ENCODE assay signal across 9 cellular contexts in genomic region chr4:77073106-77073858, GRCh38. TPM values are rescaled to one million over a fixed set of nuclear protein-coding genes. Genes with fewer than 3 reads are reported as not detected.
DNase-seq lines count a peak whose midpoint lies in the region; ATAC-seq, FAIRE-seq and TF ChIP-seq lines count a peak whose summit lies in the region.
"Had no signal": no experiment of that assay in that cellular context is flagged by ENCODE, and none has a peak within 500 bp of the region (broad histone marks: within the 10 kb centered on the region; RNA-seq: fewer than 3 reads in every experiment).

No MANE protein-coding gene starts in this region.

- no peak overlapping the region for H3K27ac Mint-ChIP-seq in WTC11

- no peaks in the 10 kb centered on the region for H3K27me3 Mint-ChIP-seq in WTC11 (ENCODE audit: low read depth)

- H3K27ac ChIP-seq in RWPE2 (ENCODE audit: poor library complexity, severe bottlenecking) (peak overlapping the region; percentile 88), small intestine (ENCODE audit: low read depth in 1 of 2, low read length in 1 of 2) (peak overlapping the region in 1 of 2 donors; percentile 50), RWPE1 (no peak overlapping the region)
- H3K27ac ChIP-seq: WERI-Rb-1 had no signal

- ATAC-seq in RWPE2 (ENCODE audit: low read depth) = peak; percentile 36; the same call in 2 of the 3 replicates
- no peak for ATAC-seq in GM21619 (IDR thresholded peaks at IDR 0.05; ENCODE audit: unreplicated experiment)
- no peak for ATAC-seq in WTC11

- peak; percentile 39 for FAIRE-seq in GM19239 (lab: Jason Lieb, UNC)
- FAIRE-seq in small intestine (lab: Jason Lieb, UNC) = no peak

- H3K4me1 Mint-ChIP-seq in WTC11 = peaks cover 35% of the 10 kb centered on the region

- POLR2A ChIA-PET in RWPE1 (lab: Yijun Ruan, JAX; ENCODE audit: low non-redundant PET) = no interaction called here
- POLR2A ChIA-PET in WTC11 (lab: Charles Lee) = interaction anchor here (4.5 kb wide), 1 partner anchor 84 kb away, joined by 32 read pairs; the partner anchor contains the start of gene CCNG2

- H3K36me3 Mint-ChIP-seq in WTC11 = 0 out of 2 replicates have a peak, but pooled peaks cover 2% of the 10 kb centered on the region

- CTCF ChIA-PET in RWPE1 (lab: Yijun Ruan, JAX) = interaction anchor here (1.2 kb wide), 1 partner anchor 26 kb away, joined by 5 read pairs; no protein-coding TSS in a partner anchor
- CTCF ChIA-PET in WTC11 (lab: Charles Lee) = interaction anchor here (1.3 to 1.8 kb wide), 2 partner anchors 20 to 130 kb away, joined by 3 to 6 read pairs; no protein-coding TSS in a partner anchor

- H3K36me3 ChIP-seq in RWPE2 (ENCODE audit: low read depth) (peaks cover 30% of the 10 kb centered on the region), small intestine (ENCODE audit: control insufficient read depth in 2 of 2, insufficient read depth in 2 of 2, low read length in 2 of 2) (no peaks in the 10 kb centered on the region)
- H3K36me3 ChIP-seq: WERI-Rb-1 had no signal

- no peak for TF ChIP-seq CTCF in RWPE2 (IDR thresholded peaks at IDR 0.05; ENCODE audit: poor library complexity, severe bottlenecking)
- no peak for TF ChIP-seq CTCF in fibroblast of pulmonary artery (IDR thresholded peaks at IDR 0.05; ENCODE audit: low read length, missing control alignments)
- no peak for TF ChIP-seq CTCF in RWPE1 (conservative IDR thresholded peaks at IDR 0.05; ENCODE audit: low read depth)
- no peak for TF ChIP-seq CTCF in WTC11 (IDR thresholded peaks at IDR 0.05)

- no peaks in the 10 kb centered on the region for H3K9me3 ChIP-seq in RWPE2 (ENCODE audit: severe bottlenecking)
- no peaks in the 10 kb centered on the region for H3K9me3 ChIP-seq in small intestine (ENCODE audit: control insufficient read depth, low read depth)

- H3K9me3 Mint-ChIP-seq in WTC11 = no peaks in the 10 kb centered on the region

- DNase-seq in GM19239 (ENCODE audit: insufficient read length, low spot score) (no peak), RWPE2 (ENCODE audit: low spot score) (no peak), fibroblast of pulmonary artery (ENCODE audit: low read depth) (peak; percentile 63), small intestine (peak; percentile 15), T1000 (lab: John Stamatoyannopoulos, UW) (no peak), RWPE1 (ENCODE audit: low spot score) (no peak), WTC11 (ENCODE audit: low spot score) (no peak)
- DNase-seq: WERI-Rb-1 had no signal

- no peak overlapping the region for H3K4me3 Mint-ChIP-seq in WTC11

- H3K4me3 ChIP-seq in RWPE2 (ENCODE audit: severe bottlenecking) (peak overlapping the region; percentile 51), fibroblast of pulmonary artery (replicated peaks; ENCODE audit: low read depth, low read length) (peak overlapping the region; percentile 66), small intestine (ENCODE audit: low read depth in 1 of 2, low read length in 2 of 2) (peak overlapping the region in 1 of 2 donors; percentile 89)

- H3K4me1 ChIP-seq in RWPE2 (ENCODE audit: insufficient read depth, poor library complexity, severe bottlenecking) (peaks cover 31% of the 10 kb centered on the region), small intestine (ENCODE audit: control insufficient read depth in 2 of 2, insufficient read depth in 1 of 2, low read depth in 1 of 2, low read length in 1 of 2) (peaks cover 2 to 19% of the 10 kb centered on the region in 2 donors)

- H3K27me3 ChIP-seq in RWPE2 (ENCODE audit: insufficient read depth, poor library complexity, severe bottlenecking) = no peaks in the 10 kb centered on the region
- no peaks in the 10 kb centered on the region for H3K27me3 ChIP-seq in small intestine (ENCODE audit: control insufficient read depth in 2 of 2, insufficient read depth in 2 of 2, low read length in 2 of 2)

- WGBS in small intestine, 3 donors = 5 to 12% (median 9%) methylated on average over 3 of the region's 3 CpGs

TF ChIP-seq in WTC11, 78 proteins besides CTCF, POLR2A, EP300 and RAD21 (continues in another document):
- no peak for TF ChIP-seq TP53 (CRISPR knock-in tag; IDR thresholded peaks at IDR 0.05)
- TF ChIP-seq, protein P1, sequence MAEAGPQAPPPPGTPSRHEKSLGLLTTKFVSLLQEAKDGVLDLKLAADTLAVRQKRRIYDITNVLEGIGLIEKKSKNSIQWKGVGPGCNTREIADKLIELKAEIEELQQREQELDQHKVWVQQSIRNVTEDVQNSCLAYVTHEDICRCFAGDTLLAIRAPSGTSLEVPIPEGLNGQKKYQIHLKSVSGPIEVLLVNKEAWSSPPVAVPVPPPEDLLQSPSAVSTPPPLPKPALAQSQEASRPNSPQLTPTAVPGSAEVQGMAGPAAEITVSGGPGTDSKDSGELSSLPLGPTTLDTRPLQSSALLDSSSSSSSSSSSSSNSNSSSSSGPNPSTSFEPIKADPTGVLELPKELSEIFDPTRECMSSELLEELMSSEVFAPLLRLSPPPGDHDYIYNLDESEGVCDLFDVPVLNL (CRISPR knock-in tag; IDR thresholded peaks at IDR 0.05; ENCODE audit: borderline replicate concordance, low read depth) = no peak
- TF ChIP-seq ESRRA (CRISPR knock-in tag; IDR thresholded peaks at IDR 0.05; ENCODE audit: borderline replicate concordance) = no peak
- no peak for TF ChIP-seq ZNF396 (CRISPR knock-in tag; IDR thresholded peaks at IDR 0.05; ENCODE audit: borderline replicate concordance)
- TF ChIP-seq NR1H2 (CRISPR knock-in tag; IDR thresholded peaks at IDR 0.05) = no peak
- TF ChIP-seq, protein P2, sequence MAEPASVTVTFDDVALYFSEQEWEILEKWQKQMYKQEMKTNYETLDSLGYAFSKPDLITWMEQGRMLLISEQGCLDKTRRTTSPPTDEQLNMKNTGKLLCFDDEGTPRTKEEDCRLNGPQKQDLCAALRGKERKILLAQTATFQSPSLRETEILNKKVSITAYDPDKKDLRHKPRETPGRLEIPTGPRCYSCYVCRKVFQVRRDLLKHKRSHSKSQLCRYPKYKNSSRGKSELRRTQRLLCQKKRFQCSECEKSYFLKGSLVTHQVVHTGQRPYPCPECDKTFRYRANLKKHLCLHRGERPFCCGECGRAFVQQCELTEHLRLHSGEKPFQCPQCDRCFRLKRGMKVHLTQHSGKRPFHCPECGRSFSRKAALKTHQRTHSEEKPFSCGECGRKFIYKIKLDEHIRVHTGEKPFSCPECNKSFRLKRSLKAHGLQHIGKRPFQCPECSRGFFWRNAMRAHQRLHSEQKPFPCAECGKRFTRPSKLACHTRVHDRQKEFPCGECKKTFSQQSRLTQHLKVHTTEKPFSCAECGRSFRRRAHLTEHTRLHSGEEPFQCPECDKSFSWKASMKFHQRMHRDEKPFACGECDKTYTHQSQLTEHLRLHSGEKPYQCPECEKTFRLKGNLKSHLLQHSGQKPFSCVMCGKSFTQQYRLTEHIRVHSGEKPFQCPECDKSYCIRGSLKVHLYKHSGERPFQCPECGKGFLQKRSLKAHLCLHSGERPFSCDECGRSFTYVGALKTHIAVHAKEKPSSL (CRISPR knock-in tag; conservative IDR thresholded peaks at IDR 0.05) = no peak
- no peak for TF ChIP-seq MYBL2 (CRISPR knock-in tag; IDR thresholded peaks at IDR 0.05)
- TF ChIP-seq, protein P3, sequence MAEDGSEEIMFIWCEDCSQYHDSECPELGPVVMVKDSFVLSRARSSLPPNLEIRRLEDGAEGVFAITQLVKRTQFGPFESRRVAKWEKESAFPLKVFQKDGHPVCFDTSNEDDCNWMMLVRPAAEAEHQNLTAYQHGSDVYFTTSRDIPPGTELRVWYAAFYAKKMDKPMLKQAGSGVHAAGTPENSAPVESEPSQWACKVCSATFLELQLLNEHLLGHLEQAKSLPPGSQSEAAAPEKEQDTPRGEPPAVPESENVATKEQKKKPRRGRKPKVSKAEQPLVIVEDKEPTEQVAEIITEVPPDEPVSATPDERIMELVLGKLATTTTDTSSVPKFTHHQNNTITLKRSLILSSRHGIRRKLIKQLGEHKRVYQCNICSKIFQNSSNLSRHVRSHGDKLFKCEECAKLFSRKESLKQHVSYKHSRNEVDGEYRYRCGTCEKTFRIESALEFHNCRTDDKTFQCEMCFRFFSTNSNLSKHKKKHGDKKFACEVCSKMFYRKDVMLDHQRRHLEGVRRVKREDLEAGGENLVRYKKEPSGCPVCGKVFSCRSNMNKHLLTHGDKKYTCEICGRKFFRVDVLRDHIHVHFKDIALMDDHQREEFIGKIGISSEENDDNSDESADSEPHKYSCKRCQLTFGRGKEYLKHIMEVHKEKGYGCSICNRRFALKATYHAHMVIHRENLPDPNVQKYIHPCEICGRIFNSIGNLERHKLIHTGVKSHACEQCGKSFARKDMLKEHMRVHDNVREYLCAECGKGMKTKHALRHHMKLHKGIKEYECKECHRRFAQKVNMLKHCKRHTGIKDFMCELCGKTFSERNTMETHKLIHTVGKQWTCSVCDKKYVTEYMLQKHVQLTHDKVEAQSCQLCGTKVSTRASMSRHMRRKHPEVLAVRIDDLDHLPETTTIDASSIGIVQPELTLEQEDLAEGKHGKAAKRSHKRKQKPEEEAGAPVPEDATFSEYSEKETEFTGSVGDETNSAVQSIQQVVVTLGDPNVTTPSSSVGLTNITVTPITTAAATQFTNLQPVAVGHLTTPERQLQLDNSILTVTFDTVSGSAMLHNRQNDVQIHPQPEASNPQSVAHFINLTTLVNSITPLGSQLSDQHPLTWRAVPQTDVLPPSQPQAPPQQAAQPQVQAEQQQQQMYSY (CRISPR knock-in tag; IDR thresholded peaks at IDR 0.05) = no peak
- TF ChIP-seq EMX1 (CRISPR knock-in tag; IDR thresholded peaks at IDR 0.05) = no peak
- no peak for TF ChIP-seq NFYB (CRISPR knock-in tag; conservative IDR thresholded peaks at IDR 0.05; ENCODE audit: low read depth)
- TF ChIP-seq, protein P4, sequence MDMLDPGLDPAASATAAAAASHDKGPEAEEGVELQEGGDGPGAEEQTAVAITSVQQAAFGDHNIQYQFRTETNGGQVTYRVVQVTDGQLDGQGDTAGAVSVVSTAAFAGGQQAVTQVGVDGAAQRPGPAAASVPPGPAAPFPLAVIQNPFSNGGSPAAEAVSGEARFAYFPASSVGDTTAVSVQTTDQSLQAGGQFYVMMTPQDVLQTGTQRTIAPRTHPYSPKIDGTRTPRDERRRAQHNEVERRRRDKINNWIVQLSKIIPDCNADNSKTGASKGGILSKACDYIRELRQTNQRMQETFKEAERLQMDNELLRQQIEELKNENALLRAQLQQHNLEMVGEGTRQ (CRISPR knock-in tag; IDR thresholded peaks at IDR 0.05) = no peak
- TF ChIP-seq, protein P5, sequence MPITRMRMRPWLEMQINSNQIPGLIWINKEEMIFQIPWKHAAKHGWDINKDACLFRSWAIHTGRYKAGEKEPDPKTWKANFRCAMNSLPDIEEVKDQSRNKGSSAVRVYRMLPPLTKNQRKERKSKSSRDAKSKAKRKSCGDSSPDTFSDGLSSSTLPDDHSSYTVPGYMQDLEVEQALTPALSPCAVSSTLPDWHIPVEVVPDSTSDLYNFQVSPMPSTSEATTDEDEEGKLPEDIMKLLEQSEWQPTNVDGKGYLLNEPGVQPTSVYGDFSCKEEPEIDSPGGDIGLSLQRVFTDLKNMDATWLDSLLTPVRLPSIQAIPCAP (CRISPR knock-in tag; IDR thresholded peaks at IDR 0.05) = no peak
- no peak for TF ChIP-seq CBFB (CRISPR knock-in tag; IDR thresholded peaks at IDR 0.05; ENCODE audit: low read depth)
- TF ChIP-seq GTF2I (CRISPR knock-in tag; conservative IDR thresholded peaks at IDR 0.05) = no peak
- no peak for TF ChIP-seq FOXP1 (CRISPR knock-in tag; IDR thresholded peaks at IDR 0.05; ENCODE audit: borderline replicate concordance)

RNA-seq across cellular contexts. Expression of gene CCNI, which starts 2.5 kb away (rescaled TPM):
- polyA plus RNA-seq in small intestine = 100 to 1,000 TPM in 2 of 3 donors, 10 to 100 TPM in 1; 78.9 to 136 (median 125) TPM
- total RNA-seq in WTC11 (2021) = 213 to 253 TPM (median 248 TPM) in 3 replicates

Comparison
In these comparisons a context has a peak if more than half of its experiments do, and no peak if none do; other contexts are left out.
1. DNase-seq: peak in fibroblast of pulmonary artery (single experiment) and small intestine (single experiment); none in GM19239 (single experiment), RWPE2 (single experiment), T1000 (single experiment), RWPE1 (single experiment) and WTC11 (single experiment).